ENCODE assay signal across 2 cellular contexts in the genomic region with DNA sequence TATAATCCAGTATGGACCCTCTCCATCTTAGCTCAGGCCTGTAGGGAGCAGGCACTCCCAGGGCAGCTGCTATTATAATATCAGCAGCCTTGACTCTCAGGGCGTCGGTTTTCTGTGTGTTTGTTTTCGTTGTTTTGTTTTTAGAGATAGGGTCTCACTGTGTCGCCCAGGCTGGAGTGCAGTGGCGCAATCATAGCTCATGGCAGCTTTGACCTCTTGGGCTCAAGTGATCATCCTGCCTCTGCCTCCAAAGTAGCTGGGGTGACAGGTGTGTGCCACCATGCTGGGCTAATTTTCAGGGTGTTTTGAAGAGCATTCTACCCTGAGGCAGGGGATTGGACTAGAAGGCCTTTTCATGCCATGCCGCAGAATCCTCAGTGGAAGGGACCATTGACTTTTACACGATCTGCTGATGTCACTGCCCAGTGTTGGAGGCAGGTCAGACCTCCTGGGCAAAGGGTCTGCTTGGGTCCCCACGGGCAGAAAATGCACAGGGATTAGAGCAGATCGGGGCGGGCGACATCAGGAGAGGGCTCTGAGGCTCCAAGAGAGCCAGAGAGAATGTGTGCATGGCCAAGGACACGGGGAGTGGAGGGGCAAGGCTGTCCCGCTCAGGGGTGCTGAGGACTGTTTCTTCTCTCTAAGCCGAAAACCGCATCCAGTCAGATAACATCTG.
A peak's percentile ranks its signal among the peaks of the same experiment; 100 is the strongest.
TF ChIP-seq lines count a peak whose summit lies in the region.

No MANE protein-coding gene starts in this region.

TF ChIP-seq in HCT116, 20 proteins besides CTCF, POLR2A, EP300 and RAD21 (continued from another document):
- TF ChIP-seq SP1 (IDR thresholded peaks at IDR 0.05; ENCODE audit: low read depth) (no peak), JUND (IDR thresholded peaks at IDR 0.05) (no peak), POLR2AphosphoS5 (IDR thresholded peaks at IDR 0.05; ENCODE audit: low read depth, low read length) (no peak), FOSL1 (IDR thresholded peaks at IDR 0.05; ENCODE audit: low read depth) (no peak), SRF (IDR thresholded peaks at IDR 0.05; ENCODE audit: low read depth) (no peak), TCF7L2 (IDR thresholded peaks at IDR 0.05; ENCODE audit: borderline replicate concordance, extremely low read depth, insufficient read depth, insufficient read length) (no peak), CEBPB (IDR thresholded peaks at IDR 0.05; ENCODE audit: low read depth) (no peak), SIN3A (IDR thresholded peaks at IDR 0.05; ENCODE audit: low read depth) (no peak), EZH2 (IDR thresholded peaks at IDR 0.05) (no peak), ZNF274 (IDR thresholded peaks at IDR 0.05; ENCODE audit: low read depth, low read length) (no peak), ZFX (IDR thresholded peaks at IDR 0.05) (no peak), EZH2phosphoT487 (IDR thresholded peaks at IDR 0.05; ENCODE audit: borderline replicate concordance) (no peak), EGR1 (IDR thresholded peaks at IDR 0.05; ENCODE audit: low read depth) (no peak)
- TF ChIP-seq, protein P1, sequence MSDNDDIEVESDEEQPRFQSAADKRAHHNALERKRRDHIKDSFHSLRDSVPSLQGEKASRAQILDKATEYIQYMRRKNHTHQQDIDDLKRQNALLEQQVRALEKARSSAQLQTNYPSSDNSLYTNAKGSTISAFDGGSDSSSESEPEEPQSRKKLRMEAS (IDR thresholded peaks at IDR 0.05): no peak
- TF ChIP-seq, protein P2, sequence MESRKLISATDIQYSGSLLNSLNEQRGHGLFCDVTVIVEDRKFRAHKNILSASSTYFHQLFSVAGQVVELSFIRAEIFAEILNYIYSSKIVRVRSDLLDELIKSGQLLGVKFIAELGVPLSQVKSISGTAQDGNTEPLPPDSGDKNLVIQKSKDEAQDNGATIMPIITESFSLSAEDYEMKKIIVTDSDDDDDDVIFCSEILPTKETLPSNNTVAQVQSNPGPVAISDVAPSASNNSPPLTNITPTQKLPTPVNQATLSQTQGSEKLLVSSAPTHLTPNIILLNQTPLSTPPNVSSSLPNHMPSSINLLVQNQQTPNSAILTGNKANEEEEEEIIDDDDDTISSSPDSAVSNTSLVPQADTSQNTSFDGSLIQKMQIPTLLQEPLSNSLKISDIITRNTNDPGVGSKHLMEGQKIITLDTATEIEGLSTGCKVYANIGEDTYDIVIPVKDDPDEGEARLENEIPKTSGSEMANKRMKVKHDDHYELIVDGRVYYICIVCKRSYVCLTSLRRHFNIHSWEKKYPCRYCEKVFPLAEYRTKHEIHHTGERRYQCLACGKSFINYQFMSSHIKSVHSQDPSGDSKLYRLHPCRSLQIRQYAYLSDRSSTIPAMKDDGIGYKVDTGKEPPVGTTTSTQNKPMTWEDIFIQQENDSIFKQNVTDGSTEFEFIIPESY (IDR thresholded peaks at IDR 0.05; ENCODE audit: extremely low read depth, insufficient replicate concordance, low read length): no peak
- TF ChIP-seq, protein P3, sequence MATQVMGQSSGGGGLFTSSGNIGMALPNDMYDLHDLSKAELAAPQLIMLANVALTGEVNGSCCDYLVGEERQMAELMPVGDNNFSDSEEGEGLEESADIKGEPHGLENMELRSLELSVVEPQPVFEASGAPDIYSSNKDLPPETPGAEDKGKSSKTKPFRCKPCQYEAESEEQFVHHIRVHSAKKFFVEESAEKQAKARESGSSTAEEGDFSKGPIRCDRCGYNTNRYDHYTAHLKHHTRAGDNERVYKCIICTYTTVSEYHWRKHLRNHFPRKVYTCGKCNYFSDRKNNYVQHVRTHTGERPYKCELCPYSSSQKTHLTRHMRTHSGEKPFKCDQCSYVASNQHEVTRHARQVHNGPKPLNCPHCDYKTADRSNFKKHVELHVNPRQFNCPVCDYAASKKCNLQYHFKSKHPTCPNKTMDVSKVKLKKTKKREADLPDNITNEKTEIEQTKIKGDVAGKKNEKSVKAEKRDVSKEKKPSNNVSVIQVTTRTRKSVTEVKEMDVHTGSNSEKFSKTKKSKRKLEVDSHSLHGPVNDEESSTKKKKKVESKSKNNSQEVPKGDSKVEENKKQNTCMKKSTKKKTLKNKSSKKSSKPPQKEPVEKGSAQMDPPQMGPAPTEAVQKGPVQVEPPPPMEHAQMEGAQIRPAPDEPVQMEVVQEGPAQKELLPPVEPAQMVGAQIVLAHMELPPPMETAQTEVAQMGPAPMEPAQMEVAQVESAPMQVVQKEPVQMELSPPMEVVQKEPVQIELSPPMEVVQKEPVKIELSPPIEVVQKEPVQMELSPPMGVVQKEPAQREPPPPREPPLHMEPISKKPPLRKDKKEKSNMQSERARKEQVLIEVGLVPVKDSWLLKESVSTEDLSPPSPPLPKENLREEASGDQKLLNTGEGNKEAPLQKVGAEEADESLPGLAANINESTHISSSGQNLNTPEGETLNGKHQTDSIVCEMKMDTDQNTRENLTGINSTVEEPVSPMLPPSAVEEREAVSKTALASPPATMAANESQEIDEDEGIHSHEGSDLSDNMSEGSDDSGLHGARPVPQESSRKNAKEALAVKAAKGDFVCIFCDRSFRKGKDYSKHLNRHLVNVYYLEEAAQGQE (IDR thresholded peaks at IDR 0.05; ENCODE audit: low read depth): no peak
- TF ChIP-seq, protein P4, sequence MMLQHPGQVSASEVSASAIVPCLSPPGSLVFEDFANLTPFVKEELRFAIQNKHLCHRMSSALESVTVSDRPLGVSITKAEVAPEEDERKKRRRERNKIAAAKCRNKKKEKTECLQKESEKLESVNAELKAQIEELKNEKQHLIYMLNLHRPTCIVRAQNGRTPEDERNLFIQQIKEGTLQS (IDR thresholded peaks at IDR 0.05): no peak

TF ChIP-seq in WTC11, 78 proteins besides CTCF, POLR2A, EP300 and RAD21 (continued from another document):
- TF ChIP-seq, protein P5, sequence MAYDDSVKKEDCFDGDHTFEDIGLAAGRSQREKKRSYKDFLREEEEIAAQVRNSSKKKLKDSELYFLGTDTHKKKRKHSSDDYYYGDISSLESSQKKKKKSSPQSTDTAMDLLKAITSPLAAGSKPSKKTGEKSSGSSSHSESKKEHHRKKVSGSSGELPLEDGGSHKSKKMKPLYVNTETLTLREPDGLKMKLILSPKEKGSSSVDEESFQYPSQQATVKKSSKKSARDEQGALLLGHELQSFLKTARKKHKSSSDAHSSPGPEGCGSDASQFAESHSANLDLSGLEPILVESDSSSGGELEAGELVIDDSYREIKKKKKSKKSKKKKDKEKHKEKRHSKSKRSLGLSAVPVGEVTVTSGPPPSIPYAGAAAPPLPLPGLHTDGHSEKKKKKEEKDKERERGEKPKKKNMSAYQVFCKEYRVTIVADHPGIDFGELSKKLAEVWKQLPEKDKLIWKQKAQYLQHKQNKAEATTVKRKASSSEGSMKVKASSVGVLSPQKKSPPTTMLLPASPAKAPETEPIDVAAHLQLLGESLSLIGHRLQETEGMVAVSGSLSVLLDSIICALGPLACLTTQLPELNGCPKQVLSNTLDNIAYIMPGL (CRISPR knock-in tag; IDR thresholded peaks at IDR 0.05): no peak
- TF ChIP-seq NFE2L1 (CRISPR knock-in tag; IDR thresholded peaks at IDR 0.05): no peak
- TF ChIP-seq NR2C2 (CRISPR knock-in tag; IDR thresholded peaks at IDR 0.05): no peak
- no peak for TF ChIP-seq ZNF138 (CRISPR knock-in tag; conservative IDR thresholded peaks at IDR 0.05)
- TF ChIP-seq ZNF121 (CRISPR knock-in tag; IDR thresholded peaks at IDR 0.05): peak; percentile 88
- no peak for TF ChIP-seq GABPB1 (CRISPR knock-in tag; IDR thresholded peaks at IDR 0.05)
- no peak for TF ChIP-seq SP1 (CRISPR knock-in tag; conservative IDR thresholded peaks at IDR 0.05)
